Comparison of ENCODE assay signal across 10 cellular contexts in genomic region chr10:29689001-29689400, GRCh38. TPM values are rescaled to one million over a fixed set of nuclear protein-coding genes. Genes with fewer than 3 reads are reported as not detected.
DNase-seq lines count a peak whose midpoint lies in the region; ATAC-seq, FAIRE-seq and TF ChIP-seq lines count a peak whose summit lies in the region.
"Had no signal": no experiment of that assay in that cellular context is flagged by ENCODE, and none has a peak within 500 bp of the region (broad histone marks: within the 10 kb centered on the region; RNA-seq: fewer than 3 reads in every experiment).

No MANE protein-coding gene starts in this region.

- no peaks in the 10 kb centered on the region for H3K36me3 ChIP-seq in pancreas

- intact Hi-C loops in pancreas (cut with DNase I), result no loop called here

- 80 to 83% methylated on average over 7 of the region's 7 CpGs for WGBS in pancreas, 2 donors

- TF ChIP-seq CTCF in pancreas (IDR thresholded peaks at IDR 0.05), result no peak

- H3K27ac ChIP-seq in pancreas, result no peak overlapping the region
- H3K27ac ChIP-seq: parathyroid adenoma had no signal

- no peaks in the 10 kb centered on the region for H3K27me3 ChIP-seq in pancreas
- H3K27me3 ChIP-seq: upper lobe of left lung had no signal

- no peaks in the 10 kb centered on the region for H3K9me3 ChIP-seq in pancreas
- H3K9me3 ChIP-seq: upper lobe of left lung had no signal

- no peak overlapping the region for H3K4me3 ChIP-seq in pancreas

- DNase-seq in CD1c-positive myeloid dendritic cell (ENCODE audit: extremely low spot score), result peak; percentile 54
- peak; percentile 58 to 60 for DNase-seq in Kasumi-1 (lab: John Stamatoyannopoulos, UW)
- DNase-seq in amniotic epithelial cell (ENCODE audit: low read depth), result peak; percentile 75
- DNase-seq in lung microvascular endothelial cell (ENCODE audit: low read depth in 2 of 2), result peak; percentile 64 to 88
- no peak for DNase-seq in NCI-H526 treated with DMSO at 0.1 percent for 48 hours (lab: John Stamatoyannopoulos, UW)
- no peak for DNase-seq in COR-L47 (lab: John Stamatoyannopoulos, UW)
- no peak for DNase-seq in pancreas

- ATAC-seq in GM19455 (IDR thresholded peaks at IDR 0.05; ENCODE audit: unreplicated experiment) (no peak), pancreas (no peak)

- peaks cover 0 to 4% (median 0%) of the 10 kb centered on the region in 3 donors for H3K4me1 ChIP-seq in pancreas
- H3K4me1 ChIP-seq: parathyroid adenoma had no signal

- FAIRE-seq in pancreas (lab: Jason Lieb, UNC), result no peak

RNA-seq across cellular contexts. Expression of gene SVIL, which starts 54.2 kb away (rescaled TPM):
- total RNA-seq in lung microvascular endothelial cell (56.2 and 62.3 TPM in 2 replicates), pancreas (10 to 100 TPM; 19.7 to 53.8 (median 24.8) TPM)
- 1 to 10 TPM; 8.6 to 9.5 TPM for polyA plus RNA-seq in pancreas

Comparison
In these comparisons a context has a peak if more than half of its experiments do, and no peak if none do; other contexts are left out.
1. DNase-seq: peak in CD1c-positive myeloid dendritic cell (single experiment), Kasumi-1 (2 of 2), amniotic epithelial cell (single experiment) and lung microvascular endothelial cell (2 of 2); none in NCI-H526 treated with DMSO at 0.1 percent for 48 hours (single experiment), COR-L47 (single experiment) and pancreas (0 of 6).